Comparison of ENCODE assay signal across 16 cellular contexts in genomic region chr20:9610665-9611064, GRCh38.
DNase-seq lines count a peak whose midpoint lies in the region; TF ChIP-seq lines count a peak whose summit lies in the region.
"Had no signal": no experiment of that assay in that cellular context is flagged by ENCODE, and none has a peak within 500 bp of the region (broad histone marks: within the 10 kb centered on the region; RNA-seq: fewer than 3 reads in every experiment).

No MANE protein-coding gene starts in this region.

- H3K27ac ChIP-seq in Karpas-422 (ENCODE audit: low read length) (no peak overlapping the region), esophagus muscularis mucosa (replicated peaks in 1 of 4) (no peak overlapping the region), neuronal stem cell (replicated peaks; ENCODE audit: low read length) (no peak overlapping the region), prostate gland (no peak overlapping the region)
- H3K27ac ChIP-seq: BLaER1 had no signal

- TF ChIP-seq CTCF in esophagus muscularis mucosa (IDR thresholded peaks at IDR 0.05) (no peak), prostate gland (IDR thresholded peaks at IDR 0.05) (no peak)

- no peaks in the 10 kb centered on the region for H3K79me1 ChIP-seq in neuronal stem cell (ENCODE audit: low read depth, low read length)

- no peak overlapping the region for H3K4me3 ChIP-seq in Karpas-422 (ENCODE audit: low read length)
- no peak overlapping the region for H3K4me3 ChIP-seq in esophagus muscularis mucosa
- H3K4me3 ChIP-seq in neuronal stem cell (ENCODE audit: low read length in 2 of 2) = no peak overlapping the region
- no peak overlapping the region for H3K4me3 ChIP-seq in prostate gland
- H3K4me3 ChIP-seq: BLaER1 had no signal

- peaks cover 15% of the 10 kb centered on the region for H3K27me3 Mint-ChIP-seq in activated naive CD8-positive, alpha-beta T cell treated with anti-CD3 and anti-CD28 coated beads for 36 hours

- H2AK5ac ChIP-seq in neuronal stem cell (ENCODE audit: low read depth, low read length) = peak overlapping the region; percentile 31

- H3K14ac ChIP-seq in neuronal stem cell (ENCODE audit: low read length) = no peak overlapping the region

- H3K9ac ChIP-seq in Karpas-422 (ENCODE audit: low read length) (no peak overlapping the region), neuronal stem cell (ENCODE audit: low read depth, low read length, poor library complexity) (no peak overlapping the region)
- H3K9ac ChIP-seq: BLaER1 had no signal

- H4K91ac ChIP-seq in neuronal stem cell (ENCODE audit: low read depth, low read length, poor library complexity) = no peak overlapping the region

- H4K20me1 ChIP-seq in Karpas-422 (ENCODE audit: insufficient read depth, low read depth, low read length) = no peaks in the 10 kb centered on the region
- H4K20me1 ChIP-seq: BLaER1 had no signal

- H2BK5ac ChIP-seq in neuronal stem cell (ENCODE audit: low read length) = no peak overlapping the region

- H3K36me3 Mint-ChIP-seq in activated naive CD8-positive, alpha-beta T cell treated with anti-CD3 and anti-CD28 coated beads for 36 hours = no peaks in the 10 kb centered on the region
- H3K36me3 Mint-ChIP-seq: CD14-positive monocyte; CD4-positive, alpha-beta memory T cell; CD4-positive, CD25-positive, alpha-beta regulatory T cell; CD8-positive, alpha-beta memory T cell had no signal

- H3K27me3 ChIP-seq in Karpas-422 (ENCODE audit: low read length) = no peaks in the 10 kb centered on the region
- H3K27me3 ChIP-seq in esophagus muscularis mucosa = no peaks in the 10 kb centered on the region
- no peaks in the 10 kb centered on the region for H3K27me3 ChIP-seq in neuronal stem cell (ENCODE audit: control insufficient read depth in 3 of 3, insufficient read depth in 3 of 3, low read depth in 1 of 3, low read length in 3 of 3)
- H3K27me3 ChIP-seq in prostate gland (replicated peaks; ENCODE audit: insufficient read depth) = no peaks in the 10 kb centered on the region
- H3K27me3 ChIP-seq: BE2C, BLaER1 had no signal

- H3K9me2 ChIP-seq in Karpas-422 (replicated peaks; ENCODE audit: insufficient read depth, low read length) = no peaks in the 10 kb centered on the region

- H3K9me3 Mint-ChIP-seq in activated naive CD8-positive, alpha-beta T cell treated with anti-CD3 and anti-CD28 coated beads for 36 hours = no peaks in the 10 kb centered on the region
- H3K9me3 Mint-ChIP-seq: CD4-positive, alpha-beta memory T cell; CD8-positive, alpha-beta memory T cell had no signal

- H3K18ac ChIP-seq in neuronal stem cell (ENCODE audit: low read length) = no peak overlapping the region

- no peaks in the 10 kb centered on the region for H3K4me1 Mint-ChIP-seq in activated naive CD8-positive, alpha-beta T cell treated with anti-CD3 and anti-CD28 coated beads for 36 hours
- H3K4me1 Mint-ChIP-seq: CD4-positive, alpha-beta memory T cell; CD4-positive, CD25-positive, alpha-beta regulatory T cell; CD8-positive, alpha-beta memory T cell had no signal

- H2BK15ac ChIP-seq in neuronal stem cell (ENCODE audit: low read length) = no peak overlapping the region

- no peak overlapping the region for H2AFZ ChIP-seq in Karpas-422 (ENCODE audit: low read length)
- H2AFZ ChIP-seq in neuronal stem cell (ENCODE audit: low read length) = no peak overlapping the region

- TF ChIP-seq EP300 in esophagus muscularis mucosa (IDR thresholded peaks at IDR 0.05) = no peak

- H3K4me3 Mint-ChIP-seq in activated naive CD8-positive, alpha-beta T cell treated with anti-CD3 and anti-CD28 coated beads for 36 hours = no peak overlapping the region
- H3K4me3 Mint-ChIP-seq: CD4-positive, alpha-beta memory T cell; CD4-positive, CD25-positive, alpha-beta regulatory T cell; CD8-positive, alpha-beta memory T cell had no signal

- no peak overlapping the region for H3K4me2 ChIP-seq in Karpas-422 (ENCODE audit: low read depth, low read length, poor library complexity, severe bottlenecking)
- no peak overlapping the region for H3K4me2 ChIP-seq in neuronal stem cell (ENCODE audit: insufficient read depth, low read length, poor library complexity, severe bottlenecking)
- H3K4me2 ChIP-seq: BLaER1 had no signal

- peak overlapping the region; percentile 22 for H2BK120ac ChIP-seq in neuronal stem cell (ENCODE audit: low read depth, low read length)

- TF ChIP-seq POLR2A in esophagus muscularis mucosa (IDR thresholded peaks at IDR 0.05; ENCODE audit: low read depth) = no peak
- TF ChIP-seq POLR2A in prostate gland (IDR thresholded peaks at IDR 0.05) = no peak

- no peaks in the 10 kb centered on the region for H3K79me2 ChIP-seq in Karpas-422 (ENCODE audit: low read length)

- WGBS in esophagus muscularis mucosa = 76% methylated on average over 7 of the region's 7 CpGs
- WGBS in neuronal stem cell (ENCODE audit: extremely low coverage in 2 of 2, insufficient read length in 2 of 2, insufficient replicate concordance in 1 of 2), 2 donors = no CpG with 5 or more reads among the region's 7 CpGs
- 79% methylated on average over 7 of the region's 7 CpGs for WGBS in prostate gland

- no peak overlapping the region for H2BK12ac ChIP-seq in neuronal stem cell (ENCODE audit: low read length)

- intact Hi-C loops in esophagus muscularis mucosa (cut with DNase I) = no loop called here
- intact Hi-C loops in prostate gland (cut with DNase I) = loop anchor here (2.0 kb wide), 1 partner anchor 202 kb away; no protein-coding TSS in a partner anchor

- H3K9me3 ChIP-seq in Karpas-422 (ENCODE audit: low read length) = no peaks in the 10 kb centered on the region
- H3K9me3 ChIP-seq in esophagus muscularis mucosa = no peaks in the 10 kb centered on the region
- H3K9me3 ChIP-seq in neuronal stem cell (replicated peaks in 1 of 2; ENCODE audit: control insufficient read depth in 2 of 2, insufficient read depth in 1 of 2, low read depth in 1 of 2, low read length in 2 of 2) = no peaks in the 10 kb centered on the region
- H3K9me3 ChIP-seq in prostate gland = no peaks in the 10 kb centered on the region
- H3K9me3 ChIP-seq: BE2C, BLaER1 had no signal

- no peak overlapping the region for H3K4ac ChIP-seq in neuronal stem cell (ENCODE audit: low read length)

- no peak overlapping the region for H4K8ac ChIP-seq in neuronal stem cell (ENCODE audit: low read depth, low read length)

- H3K23ac ChIP-seq in neuronal stem cell (ENCODE audit: low read depth, low read length, poor library complexity) = no peak overlapping the region

- H3K27ac Mint-ChIP-seq in activated naive CD8-positive, alpha-beta T cell treated with anti-CD3 and anti-CD28 coated beads for 36 hours = no peak overlapping the region
- H3K27ac Mint-ChIP-seq: CD14-positive monocyte; CD4-positive, alpha-beta memory T cell; CD4-positive, CD25-positive, alpha-beta regulatory T cell; CD8-positive, alpha-beta memory T cell had no signal

- peak; percentile 23 for DNase-seq in Karpas-422
- peak; percentile 75 for DNase-seq in esophagus muscularis mucosa (ENCODE audit: extremely low spot score)
- DNase-seq in neuronal stem cell (ENCODE audit: low spot score) = no peak
- DNase-seq in prostate gland (ENCODE audit: low spot score) = no peak
- DNase-seq in activated naive CD8-positive, alpha-beta T cell treated with anti-CD3 and anti-CD28 coated beads for 36 hours = no peak
- no peak for DNase-seq in inferior parietal cortex (ENCODE audit: extremely low spot score)
- no peak for DNase-seq in NCI-H526 treated with DMSO at 0.1 percent for 48 hours (lab: John Stamatoyannopoulos, UW)
- DNase-seq: 8988T; ACHN; BE2C; CD4-positive, alpha-beta memory T cell; CD4-positive, CD25-positive, alpha-beta regulatory T cell; CD8-positive, alpha-beta memory T cell; GF-D8 had no signal

- H3K4me1 ChIP-seq in Karpas-422 (ENCODE audit: low read length) (peaks cover 5% of the 10 kb centered on the region), esophagus muscularis mucosa (no peaks in the 10 kb centered on the region), neuronal stem cell (ENCODE audit: control insufficient read depth in 2 of 2, insufficient read depth in 1 of 2, low read depth in 1 of 2, low read length in 2 of 2) (peaks cover 0 to 1% of the 10 kb centered on the region in 2 donors), prostate gland (replicated peaks) (no peaks in the 10 kb centered on the region)

- H3K36me3 ChIP-seq in Karpas-422 (ENCODE audit: insufficient read depth, low read length) (no peaks in the 10 kb centered on the region), esophagus muscularis mucosa (no peaks in the 10 kb centered on the region), neuronal stem cell (replicated peaks in 1 of 2; ENCODE audit: control insufficient read depth in 2 of 2, insufficient read depth in 2 of 2, low read length in 2 of 2) (no peaks in the 10 kb centered on the region), prostate gland (no peaks in the 10 kb centered on the region)
- H3K36me3 ChIP-seq: BE2C, BLaER1 had no signal

Comparison
In these comparisons a context has a peak if more than half of its experiments do, and no peak if none do; other contexts are left out.
1. DNase-seq: peak in Karpas-422 (single experiment) and esophagus muscularis mucosa (single experiment); none in neuronal stem cell (single experiment), prostate gland (single experiment), activated naive CD8-positive, alpha-beta T cell treated with anti-CD3 and anti-CD28 coated beads for 36 hours (single experiment), inferior parietal cortex (single experiment) and NCI-H526 treated with DMSO at 0.1 percent for 48 hours (single experiment).